ENCODE assay signal across 18 cellular contexts in the genomic region with DNA sequence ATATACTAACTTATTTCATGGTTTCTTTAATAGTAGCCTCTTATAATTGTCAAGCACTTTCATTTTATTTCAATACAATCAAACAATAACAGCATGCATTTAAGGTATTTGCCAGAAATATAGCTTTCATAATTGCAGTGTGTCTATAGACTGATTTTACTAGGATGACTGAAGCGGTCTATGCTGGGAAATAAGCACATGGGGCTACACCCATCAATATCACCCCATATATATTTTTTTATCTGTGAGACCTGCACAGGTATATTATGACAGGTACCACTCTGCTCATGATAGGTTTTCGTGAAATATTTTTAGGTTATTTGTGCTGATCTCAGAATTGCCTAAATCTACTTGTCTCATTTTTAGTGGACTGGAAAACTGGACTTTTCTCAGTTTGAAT.
A peak's percentile ranks its signal among the peaks of the same experiment; 100 is the strongest.
DNase-seq lines count a peak whose midpoint lies in the region; TF ChIP-seq lines count a peak whose summit lies in the region.
"Had no signal": no experiment of that assay in that cellular context is flagged by ENCODE, and none has a peak within 500 bp of the region (broad histone marks: within the 10 kb centered on the region; RNA-seq: fewer than 3 reads in every experiment).

No MANE protein-coding gene starts in this region.

- no peak overlapping the region for H3K9ac ChIP-seq in colonic mucosa (ENCODE audit: low read depth in 2 of 2, low read length in 2 of 2)
- H3K9ac ChIP-seq in mucosa of rectum (ENCODE audit: low read depth in 1 of 2, low read length in 2 of 2): no peak overlapping the region
- H3K9ac ChIP-seq: BLaER1 treated with 17β-estradiol and CSF1 and Interleukin-3, amounts not matched to agents 10 nM and 100 nM had no signal

- H3K4me3 ChIP-seq in SJCRH30: no peak overlapping the region
- H3K4me3 ChIP-seq in colonic mucosa: no peak overlapping the region
- peak overlapping the region; percentile 41 to 57 for H3K4me3 ChIP-seq in mucosa of rectum (ENCODE audit: low read length in 2 of 2)
- H3K4me3 ChIP-seq in transverse colon: no peak overlapping the region
- H3K4me3 ChIP-seq: BLaER1 treated with 17β-estradiol and CSF1 and Interleukin-3, amounts not matched to agents 10 nM and 100 nM; HAP-1 had no signal

- H3K36me3 ChIP-seq in SJCRH30 (no peaks in the 10 kb centered on the region), colonic mucosa (no peaks in the 10 kb centered on the region), mucosa of rectum (ENCODE audit: control insufficient read depth in 2 of 2, insufficient read depth in 2 of 2, low read length in 2 of 2) (no peaks in the 10 kb centered on the region), transverse colon (no peaks in the 10 kb centered on the region)
- H3K36me3 ChIP-seq: BE2C; BLaER1 treated with 17β-estradiol and CSF1 and Interleukin-3, amounts not matched to agents 10 nM and 100 nM; HAP-1 had no signal

- no peak for TF ChIP-seq POLR2A in transverse colon (IDR thresholded peaks at IDR 0.05)

- peaks cover 58% of the 10 kb centered on the region for H3K4me1 ChIP-seq in SJCRH30
- no peaks in the 10 kb centered on the region for H3K4me1 ChIP-seq in colonic mucosa
- H3K4me1 ChIP-seq in mucosa of rectum (ENCODE audit: control insufficient read depth in 2 of 2, insufficient read depth in 2 of 2, low read length in 2 of 2): peaks cover 9 to 25% of the 10 kb centered on the region in 2 donors
- H3K4me1 ChIP-seq in transverse colon: peaks cover 4 to 41% (median 22%) of the 10 kb centered on the region in 4 donors
- H3K4me1 ChIP-seq: BE2C, HAP-1 had no signal

- intact Hi-C loops in colonic mucosa (cut with DNase I) (loop anchor here (10.0 kb wide), 1 partner anchor 217 kb away; no protein-coding TSS in a partner anchor), transverse colon (cut with DNase I; ENCODE audit: low total_unique reads) (no loop called here)

- H3K9me3 ChIP-seq in SJCRH30 (replicated peaks) (no peaks in the 10 kb centered on the region), colonic mucosa (no peaks in the 10 kb centered on the region), mucosa of rectum (ENCODE audit: control insufficient read depth in 2 of 2, low read length in 2 of 2) (no peaks in the 10 kb centered on the region), transverse colon (no peaks in the 10 kb centered on the region)
- H3K9me3 ChIP-seq: BE2C, HAP-1 had no signal

- DNase-seq in SJCRH30 (no peak), colonic mucosa (peak; percentile 44), transverse colon (no peak), RWPE1 (ENCODE audit: low spot score) (no peak), DMS79 treated with DMSO at 0.1 percent for 48 hours (lab: John Stamatoyannopoulos, UW) (no peak), NCI-H510A (lab: John Stamatoyannopoulos, UW) (no peak), NCI-H82 treated with DMSO at 0.1 percent for 48 hours (lab: John Stamatoyannopoulos, UW; ENCODE audit: unreplicated experiment) (no peak)
- DNase-seq: AML-193; BE2C; CD4-positive, alpha-beta T cell; CD8-positive, alpha-beta memory T cell; DMS 273 treated with DMSO at 0.1 percent for 48 hours; DMS79; GOT3; HFFc6 had no signal

- WGBS in transverse colon (ENCODE audit: low coverage in 1 of 2), 2 donors: 42 to 58% methylated on average over 2 of the region's 2 CpGs

- H3K27ac ChIP-seq in SJCRH30: peak overlapping the region; percentile 82; the same call in 1 of the 2 replicates
- no peak overlapping the region for H3K27ac ChIP-seq in colonic mucosa
- H3K27ac ChIP-seq in mucosa of rectum (ENCODE audit: low read depth in 2 of 2, low read length in 2 of 2): no peak overlapping the region
- H3K27ac ChIP-seq in transverse colon: peak overlapping the region in 3 of 4 donors; percentile 60 to 74 (median 61)
- H3K27ac ChIP-seq in RWPE1: no peak overlapping the region
- H3K27ac ChIP-seq: BLaER1 treated with 17β-estradiol and CSF1 and Interleukin-3, amounts not matched to agents 10 nM and 100 nM had no signal

- TF ChIP-seq CTCF in colonic mucosa (IDR thresholded peaks at IDR 0.05) (no peak), transverse colon (IDR thresholded peaks at IDR 0.05) (no peak), RWPE1 (conservative IDR thresholded peaks at IDR 0.05; ENCODE audit: low read depth) (no peak)

- POLR2A ChIA-PET in RWPE1 (lab: Yijun Ruan, JAX; ENCODE audit: low non-redundant PET): no interaction called here

- CTCF ChIA-PET in RWPE1 (lab: Yijun Ruan, JAX): no interaction called here

- in situ Hi-C loops in transverse colon (cut with MboI; ENCODE audit: low pct_ligation_motif_present in 1 of 4, low pct_unique_long_range_greater_than_20kb in 1 of 4, low sequenced_read_pairs in 3 of 4): no loop called here

- H3K27me3 ChIP-seq in SJCRH30: no peaks in the 10 kb centered on the region
- no peaks in the 10 kb centered on the region for H3K27me3 ChIP-seq in colonic mucosa
- H3K27me3 ChIP-seq in mucosa of rectum (ENCODE audit: control insufficient read depth in 2 of 2, insufficient read depth in 2 of 2, low read length in 2 of 2): no peaks in the 10 kb centered on the region
- H3K27me3 ChIP-seq in transverse colon: no peaks in the 10 kb centered on the region
- H3K27me3 ChIP-seq: BLaER1 treated with 17β-estradiol and CSF1 and Interleukin-3, amounts not matched to agents 10 nM and 100 nM had no signal

- TF ChIP-seq EP300 in transverse colon (IDR thresholded peaks at IDR 0.05; ENCODE audit: low read depth): no peak

Comparison
In these comparisons a context has a peak if more than half of its experiments do, and no peak if none do; other contexts are left out.
1. H3K27ac ChIP-seq: peak in SJCRH30 (single experiment) and transverse colon (3 of 4); none in colonic mucosa (single experiment), mucosa of rectum (0 of 2) and RWPE1 (single experiment).
2. H3K4me3 ChIP-seq: peak in mucosa of rectum (2 of 2); none in SJCRH30 (single experiment), colonic mucosa (single experiment) and transverse colon (0 of 4).